Comparison of ENCODE assay signal across 11 cellular contexts in the genomic region with DNA sequence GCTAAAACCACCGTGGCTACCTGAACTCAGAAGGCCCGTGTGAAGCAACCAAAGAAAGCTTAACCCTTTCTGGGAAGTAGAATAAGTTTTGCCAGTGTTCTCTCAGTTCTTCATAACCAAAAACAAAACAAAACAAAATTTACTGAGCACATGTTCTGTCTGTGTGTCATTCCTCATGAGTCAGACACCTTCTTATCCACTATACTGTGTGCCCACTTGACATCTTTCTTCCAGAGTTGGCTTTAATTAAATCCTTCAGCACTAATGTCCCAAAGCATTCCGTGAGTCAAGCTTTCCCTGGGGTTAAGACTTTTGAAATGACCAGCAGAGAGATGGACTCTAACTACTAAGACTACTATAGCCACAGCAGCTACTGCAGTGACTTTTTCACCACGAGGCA.
A peak's percentile ranks its signal among the peaks of the same experiment; 100 is the strongest.
DNase-seq lines count a peak whose midpoint lies in the region; ATAC-seq and TF ChIP-seq lines count a peak whose summit lies in the region.
"Had no signal": no experiment of that assay in that cellular context is flagged by ENCODE, and none has a peak within 500 bp of the region (broad histone marks: within the 10 kb centered on the region; RNA-seq: fewer than 3 reads in every experiment).

No MANE protein-coding gene starts in this region.

- H4K20me1 ChIP-seq in GM23338 (replicated peaks; ENCODE audit: insufficient read depth) = no peaks in the 10 kb centered on the region

- no peaks in the 10 kb centered on the region for H3K27me3 Mint-ChIP-seq in GM23338 (ENCODE audit: insufficient read depth, low read depth, poor library complexity)

- H3K36me3 Mint-ChIP-seq in GM23338 (ENCODE audit: low read depth) = no peaks in the 10 kb centered on the region
- no peaks in the 10 kb centered on the region for H3K36me3 Mint-ChIP-seq in stimulated activated effector memory CD8-positive, alpha-beta T cell treated with anti-CD3 and anti-CD28 coated beads, Interleukin-12 subunit alpha, Interleukin-12 subunit beta, amount 100 ng/mL, for 72 hours

- no peak overlapping the region for H3K4me2 ChIP-seq in GM23338

- 49 to 52% methylated on average over 4 of the region's 4 CpGs for WGBS in lung, 2 donors

- H3K4me3 ChIP-seq in GM23338 (no peak overlapping the region), lung (no peak overlapping the region)

- no peaks in the 10 kb centered on the region for H3K79me2 ChIP-seq in GM23338 (replicated peaks; ENCODE audit: insufficient read depth)

- no peak overlapping the region for H3K27ac ChIP-seq in GM23338 (ENCODE audit: low read depth)
- no peak overlapping the region for H3K27ac ChIP-seq in lung (ENCODE audit: low read depth in 1 of 2, low read length in 1 of 2)

- H3K9me3 ChIP-seq in lung (ENCODE audit: control insufficient read depth in 2 of 2, insufficient read depth in 1 of 2, low read length in 1 of 2) = no peaks in the 10 kb centered on the region

- peak; percentile 79 for DNase-seq in AG08395 (ENCODE audit: low spot score)
- DNase-seq in GM23338 (ENCODE audit: low spot score) = no peak
- DNase-seq in astrocyte of the hippocampus (ENCODE audit: low read depth, low spot score) = peak; percentile 71
- no peak for DNase-seq in lung (ENCODE audit: low spot score)
- DNase-seq in stimulated activated effector memory CD8-positive, alpha-beta T cell treated with anti-CD3 and anti-CD28 coated beads, Interleukin-12 subunit alpha, Interleukin-12 subunit beta, amount 100 ng/mL, for 72 hours (ENCODE audit: low spot score in 2 of 2) = no peak
- DNase-seq in HPDE6-E6E7 (ENCODE audit: extremely low spot score) = no peak
- DNase-seq: DMS 273 treated with DMSO at 0.1 percent for 48 hours; NCI-H2107; stimulated activated CD4-positive, alpha-beta T cell treated with anti-CD3 and anti-CD28 coated beads, Interleukin-15, amount 100 ng/mL, for 24 hours had no signal

- H3K36me3 ChIP-seq in GM23338 (ENCODE audit: insufficient read depth) = no peaks in the 10 kb centered on the region
- H3K36me3 ChIP-seq in lung (ENCODE audit: control insufficient read depth in 2 of 2, insufficient read depth in 2 of 2, low read length in 2 of 2) = no peaks in the 10 kb centered on the region

- H3K27me3 ChIP-seq in GM23338 (ENCODE audit: insufficient read depth) (no peaks in the 10 kb centered on the region), lung (ENCODE audit: control insufficient read depth, insufficient read depth) (no peaks in the 10 kb centered on the region)

- no peaks in the 10 kb centered on the region for H3F3A ChIP-seq in GM23338 (replicated peaks; ENCODE audit: low read depth)

- no peak for TF ChIP-seq CTCF in GM23338 (conservative IDR thresholded peaks at IDR 0.05; ENCODE audit: low read depth in 2 of 2)
- no peak for TF ChIP-seq CTCF in lung (IDR thresholded peaks at IDR 0.05; ENCODE audit: control extremely low read depth, extremely low read depth)

- no peak overlapping the region for H3K27ac Mint-ChIP-seq in GM23338
- H3K27ac Mint-ChIP-seq in stimulated activated effector memory CD8-positive, alpha-beta T cell treated with anti-CD3 and anti-CD28 coated beads, Interleukin-12 subunit alpha, Interleukin-12 subunit beta, amount 100 ng/mL, for 72 hours = no peak overlapping the region

- H3K9me2 ChIP-seq in GM23338 (ENCODE audit: insufficient read depth) = no peaks in the 10 kb centered on the region

- H3K4me1 ChIP-seq in GM23338 (ENCODE audit: insufficient read depth) (peaks cover 5% of the 10 kb centered on the region; the same call in 1 of the 2 replicates), lung (ENCODE audit: control insufficient read depth in 2 of 2, insufficient read depth in 2 of 2, low read length in 2 of 2) (peaks cover 0 to 1% of the 10 kb centered on the region in 2 donors)

- H3K4me1 Mint-ChIP-seq in GM23338 = peaks cover 8% of the 10 kb centered on the region; the same call in 2 of the 3 replicates
- H3K4me1 Mint-ChIP-seq in stimulated activated effector memory CD8-positive, alpha-beta T cell treated with anti-CD3 and anti-CD28 coated beads, Interleukin-12 subunit alpha, Interleukin-12 subunit beta, amount 100 ng/mL, for 72 hours = peaks cover 13% of the 10 kb centered on the region

- H3K4me3 Mint-ChIP-seq in GM23338 = no peak overlapping the region
- H3K4me3 Mint-ChIP-seq in stimulated activated effector memory CD8-positive, alpha-beta T cell treated with anti-CD3 and anti-CD28 coated beads, Interleukin-12 subunit alpha, Interleukin-12 subunit beta, amount 100 ng/mL, for 72 hours = no peak overlapping the region

- no peak for ATAC-seq in GM23338
- peak; percentile 48 for ATAC-seq in lung (ENCODE audit: insufficient read depth, low FRiP score)
- no peak for ATAC-seq in stimulated activated effector memory CD8-positive, alpha-beta T cell treated with anti-CD3 and anti-CD28 coated beads, Interleukin-12 subunit alpha, Interleukin-12 subunit beta, amount 100 ng/mL, for 72 hours
- ATAC-seq in GM19023 (IDR thresholded peaks at IDR 0.05; ENCODE audit: unreplicated experiment) = no peak
- ATAC-seq in HG03432 (IDR thresholded peaks at IDR 0.05; ENCODE audit: unreplicated experiment) = no peak

- peak overlapping the region; percentile 54; the same call in 1 of the 2 replicates for H2AFZ ChIP-seq in GM23338

- H3K9me3 Mint-ChIP-seq in GM23338 = no peaks in the 10 kb centered on the region; the same call in 2 of the 3 replicates
- no peaks in the 10 kb centered on the region for H3K9me3 Mint-ChIP-seq in stimulated activated effector memory CD8-positive, alpha-beta T cell treated with anti-CD3 and anti-CD28 coated beads, Interleukin-12 subunit alpha, Interleukin-12 subunit beta, amount 100 ng/mL, for 72 hours

TF ChIP-seq in GM23338, 12 proteins besides CTCF, POLR2A, EP300 and RAD21 (continues in another document):
- TF ChIP-seq, protein P1, sequence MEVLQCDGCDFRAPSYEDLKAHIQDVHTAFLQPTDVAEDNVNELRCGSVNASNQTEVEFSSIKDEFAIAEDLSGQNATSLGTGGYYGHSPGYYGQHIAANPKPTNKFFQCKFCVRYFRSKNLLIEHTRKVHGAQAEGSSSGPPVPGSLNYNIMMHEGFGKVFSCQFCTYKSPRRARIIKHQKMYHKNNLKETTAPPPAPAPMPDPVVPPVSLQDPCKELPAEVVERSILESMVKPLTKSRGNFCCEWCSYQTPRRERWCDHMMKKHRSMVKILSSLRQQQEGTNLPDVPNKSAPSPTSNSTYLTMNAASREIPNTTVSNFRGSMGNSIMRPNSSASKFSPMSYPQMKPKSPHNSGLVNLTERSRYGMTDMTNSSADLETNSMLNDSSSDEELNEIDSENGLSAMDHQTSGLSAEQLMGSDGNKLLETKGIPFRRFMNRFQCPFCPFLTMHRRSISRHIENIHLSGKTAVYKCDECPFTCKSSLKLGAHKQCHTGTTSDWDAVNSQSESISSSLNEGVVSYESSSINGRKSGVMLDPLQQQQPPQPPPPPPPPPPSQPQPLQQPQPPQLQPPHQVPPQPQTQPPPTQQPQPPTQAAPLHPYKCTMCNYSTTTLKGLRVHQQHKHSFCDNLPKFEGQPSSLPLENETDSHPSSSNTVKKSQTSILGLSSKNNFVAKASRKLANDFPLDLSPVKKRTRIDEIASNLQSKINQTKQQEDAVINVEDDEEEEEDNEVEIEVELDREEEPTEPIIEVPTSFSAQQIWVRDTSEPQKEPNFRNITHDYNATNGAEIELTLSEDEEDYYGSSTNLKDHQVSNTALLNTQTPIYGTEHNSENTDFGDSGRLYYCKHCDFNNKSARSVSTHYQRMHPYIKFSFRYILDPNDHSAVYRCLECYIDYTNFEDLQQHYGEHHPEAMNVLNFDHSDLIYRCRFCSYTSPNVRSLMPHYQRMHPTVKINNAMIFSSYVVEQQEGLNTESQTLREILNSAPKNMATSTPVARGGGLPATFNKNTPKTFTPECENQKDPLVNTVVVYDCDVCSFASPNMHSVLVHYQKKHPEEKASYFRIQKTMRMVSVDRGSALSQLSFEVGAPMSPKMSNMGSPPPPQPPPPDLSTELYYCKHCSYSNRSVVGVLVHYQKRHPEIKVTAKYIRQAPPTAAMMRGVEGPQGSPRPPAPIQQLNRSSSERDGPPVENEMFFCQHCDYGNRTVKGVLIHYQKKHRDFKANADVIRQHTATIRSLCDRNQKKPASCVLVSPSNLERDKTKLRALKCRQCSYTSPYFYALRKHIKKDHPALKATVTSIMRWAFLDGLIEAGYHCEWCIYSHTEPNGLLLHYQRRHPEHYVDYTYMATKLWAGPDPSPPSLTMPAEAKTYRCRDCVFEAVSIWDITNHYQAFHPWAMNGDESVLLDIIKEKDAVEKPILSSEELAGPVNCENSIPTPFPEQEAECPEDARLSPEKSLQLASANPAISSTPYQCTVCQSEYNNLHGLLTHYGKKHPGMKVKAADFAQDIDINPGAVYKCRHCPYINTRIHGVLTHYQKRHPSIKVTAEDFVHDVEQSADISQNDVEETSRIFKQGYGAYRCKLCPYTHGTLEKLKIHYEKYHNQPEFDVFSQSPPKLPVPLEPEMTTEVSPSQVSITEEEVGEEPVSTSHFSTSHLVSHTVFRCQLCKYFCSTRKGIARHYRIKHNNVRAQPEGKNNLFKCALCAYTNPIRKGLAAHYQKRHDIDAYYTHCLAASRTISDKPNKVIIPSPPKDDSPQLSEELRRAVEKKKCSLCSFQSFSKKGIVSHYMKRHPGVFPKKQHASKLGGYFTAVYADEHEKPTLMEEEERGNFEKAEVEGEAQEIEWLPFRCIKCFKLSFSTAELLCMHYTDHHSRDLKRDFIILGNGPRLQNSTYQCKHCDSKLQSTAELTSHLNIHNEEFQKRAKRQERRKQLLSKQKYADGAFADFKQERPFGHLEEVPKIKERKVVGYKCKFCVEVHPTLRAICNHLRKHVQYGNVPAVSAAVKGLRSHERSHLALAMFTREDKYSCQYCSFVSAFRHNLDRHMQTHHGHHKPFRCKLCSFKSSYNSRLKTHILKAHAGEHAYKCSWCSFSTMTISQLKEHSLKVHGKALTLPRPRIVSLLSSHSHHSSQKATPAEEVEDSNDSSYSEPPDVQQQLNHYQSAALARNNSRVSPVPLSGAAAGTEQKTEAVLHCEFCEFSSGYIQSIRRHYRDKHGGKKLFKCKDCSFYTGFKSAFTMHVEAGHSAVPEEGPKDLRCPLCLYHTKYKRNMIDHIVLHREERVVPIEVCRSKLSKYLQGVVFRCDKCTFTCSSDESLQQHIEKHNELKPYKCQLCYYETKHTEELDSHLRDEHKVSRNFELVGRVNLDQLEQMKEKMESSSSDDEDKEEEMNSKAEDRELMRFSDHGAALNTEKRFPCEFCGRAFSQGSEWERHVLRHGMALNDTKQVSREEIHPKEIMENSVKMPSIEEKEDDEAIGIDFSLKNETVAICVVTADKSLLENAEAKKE (CRISPR knock-in tag; IDR thresholded peaks at IDR 0.05) = no peak
- TF ChIP-seq POLR2AphosphoS5 (IDR thresholded peaks at IDR 0.05; ENCODE audit: low read depth) = no peak
- no peak for TF ChIP-seq CREB1 (CRISPR knock-in tag; IDR thresholded peaks at IDR 0.05; ENCODE audit: low read depth)

Comparison
In these comparisons a context has a peak if more than half of its experiments do, and no peak if none do; other contexts are left out.
1. DNase-seq: peak in AG08395 (single experiment) and astrocyte of the hippocampus (single experiment); none in GM23338 (single experiment), lung (single experiment), stimulated activated effector memory CD8-positive, alpha-beta T cell treated with anti-CD3 and anti-CD28 coated beads, Interleukin-12 subunit alpha, Interleukin-12 subunit beta, amount 100 ng/mL, for 72 hours (0 of 2) and HPDE6-E6E7 (single experiment).